Comparison of ENCODE assay signal across 8 cellular contexts in the genomic region with DNA sequence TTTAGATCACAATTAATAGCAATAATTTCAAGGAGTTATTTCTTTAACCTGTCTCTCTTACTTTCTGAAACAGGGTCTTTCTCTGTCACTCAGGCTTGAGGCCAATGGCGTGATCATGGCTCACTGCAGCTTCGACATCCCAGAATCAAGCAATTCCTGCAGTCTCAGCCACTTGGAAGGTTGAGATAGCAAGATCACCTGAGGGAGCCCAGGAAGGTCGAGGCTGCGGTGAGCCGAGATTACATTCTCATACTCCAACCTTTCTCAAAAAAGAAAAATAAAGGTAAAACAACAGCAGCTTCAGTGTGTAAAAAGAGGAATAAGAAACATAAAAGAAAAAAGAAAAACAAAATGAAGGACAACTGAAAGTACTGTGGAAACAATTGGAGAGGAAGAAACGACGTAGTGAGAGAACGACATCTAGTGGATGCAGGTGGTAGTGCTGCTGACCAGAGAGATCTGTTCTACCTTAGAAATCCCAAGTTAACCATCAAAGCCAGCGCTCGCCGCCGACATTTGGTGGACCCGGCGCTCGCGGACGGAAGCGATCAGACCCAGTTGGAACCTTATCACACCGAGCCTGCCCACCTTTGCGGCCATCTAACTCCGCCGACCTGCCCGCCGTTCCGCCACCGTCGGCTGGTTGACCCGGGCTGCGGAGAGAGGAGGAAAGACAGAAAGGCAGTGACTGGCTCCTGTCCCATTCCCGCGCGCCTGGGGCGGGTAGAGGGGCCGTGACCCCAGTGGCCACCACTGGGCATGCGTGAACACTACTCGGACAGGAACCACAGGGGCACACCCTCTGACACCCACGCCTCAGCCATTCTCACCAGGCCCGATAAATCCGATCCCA.
DNase-seq lines count a peak whose midpoint lies in the region; ATAC-seq and TF ChIP-seq lines count a peak whose summit lies in the region.

No MANE protein-coding gene starts in this region.

- peak; percentile 57 for DNase-seq in DMS153 treated with DMSO at 0.1 percent for 48 hours (lab: John Stamatoyannopoulos, UW; ENCODE audit: unreplicated experiment)
- DNase-seq in KG1 (lab: John Stamatoyannopoulos, UW): peak; percentile 40
- peak; percentile 76 for DNase-seq in RPMI8226
- peak; percentile 34 for DNase-seq in activated effector memory CD4-positive, alpha-beta T cell treated with Interleukin-2 at 50 U/mL for 16 hours
- peak; percentile 42 for DNase-seq in germinal center (ENCODE audit: low spot score)
- DNase-seq in omental fat pad (ENCODE audit: low spot score): peak; percentile 63
- DNase-seq in tibial artery: peak in 1 of 2 donors; percentile 50

- intact Hi-C loops in tibial artery (cut with DNase I; ENCODE audit: low total_unique reads): no loop called here

- no peak overlapping the region for H3K27ac ChIP-seq in tibial artery

- TF ChIP-seq CTCF in omental fat pad (IDR thresholded peaks at IDR 0.05): peak in 1 of 3 donors; percentile 56
- peak; percentile 70 to 85 for TF ChIP-seq CTCF in tibial artery (IDR thresholded peaks at IDR 0.05)

- H3K36me3 ChIP-seq in tibial artery: no peaks in the 10 kb centered on the region

- H3K4me3 ChIP-seq in tibial artery: peak overlapping the region; percentile 22 to 29

- no peaks in the 10 kb centered on the region for H3K9me3 ChIP-seq in tibial artery

- H3K4me1 ChIP-seq in tibial artery: peaks cover 0 to 9% (median 4%) of the 10 kb centered on the region in 4 donors

- H3K27me3 ChIP-seq in tibial artery: peaks cover 0 to 14% of the 10 kb centered on the region in 2 donors

- ATAC-seq in GM21717 (IDR thresholded peaks at IDR 0.05; ENCODE audit: unreplicated experiment): peak; percentile 89
- peak; percentile 80 for ATAC-seq in omental fat pad (ENCODE audit: low FRiP score)
